In the genomic region with DNA sequence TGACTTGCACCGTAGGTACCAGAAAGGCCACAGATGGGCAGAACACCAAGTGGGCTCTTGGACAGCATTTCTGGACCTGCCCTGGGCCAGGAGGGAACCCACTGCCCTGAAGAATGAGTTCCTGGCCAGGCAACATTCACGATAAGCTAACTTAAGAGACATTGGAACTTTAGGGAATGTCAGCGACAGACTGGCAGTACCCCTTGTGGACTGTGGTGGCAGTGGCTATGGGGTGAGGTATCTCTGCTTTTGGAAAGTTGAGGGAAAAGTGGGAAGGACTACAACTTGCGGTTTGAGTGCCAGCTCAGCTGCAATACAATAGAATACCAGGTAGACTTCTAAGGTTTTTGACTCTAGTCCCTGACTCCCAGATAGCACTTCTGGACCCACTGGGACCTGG, we compare ENCODE assay signal across 31 cellular contexts.
"Had no signal": no experiment of that assay in that cellular context is flagged by ENCODE, and none has a peak within 500 bp of the region (broad histone marks: within the 10 kb centered on the region; RNA-seq: fewer than 3 reads in every experiment).

No MANE protein-coding gene starts in this region.

- H3K4me1 ChIP-seq: esophagus squamous epithelium had no signal

- H3K4me3 ChIP-seq: cardiac muscle cell, coronary artery, dorsolateral prefrontal cortex, esophagus squamous epithelium had no signal

- H3K9me3 Mint-ChIP-seq: activated CD4-positive, alpha-beta T cell treated with anti-CD3 and anti-CD28 coated beads, Interleukin-2, amount 10 ng/mL, durations not matched to agents 7 days and 5 days; dendritic cell treated with granulocyte-macrophage colony-stimulating factor and Interleukin-4, amounts not matched to agents 40 ng/mL and 50 ng/mL, for 4 days had no signal

- H3K4me3 Mint-ChIP-seq: activated CD4-positive, alpha-beta T cell treated with anti-CD3 and anti-CD28 coated beads, Interleukin-2, amount 10 ng/mL, durations not matched to agents 7 days and 5 days; activated CD8-positive, alpha-beta T cell treated with anti-CD3 and anti-CD28 coated beads for 36 hours; activated naive CD8-positive, alpha-beta T cell; activated T-cell treated with anti-CD3 and anti-CD28 coated beads, Interleukin-2, amount 50 U/mL, for 4 hours; activated T-helper 17 cell treated with anti-CD3 and anti-CD28 coated beads, Interleukin-2, amount 50 U/mL, for 72 hours; dendritic cell treated with granulocyte-macrophage colony-stimulating factor and Interleukin-4, amounts not matched to agents 40 ng/mL and 50 ng/mL, for 4 days had no signal

- FAIRE-seq: astrocyte, endothelial cell of umbilical vein, frontal cortex had no signal

- H3K9me3 ChIP-seq: esophagus squamous epithelium had no signal

- H3K36me3 ChIP-seq: brain microvascular endothelial cell, cardiac muscle cell, esophagus squamous epithelium had no signal

- ATAC-seq: activated CD8-positive, alpha-beta T cell treated with anti-CD3 and anti-CD28 coated beads for 36 hours; activated T-cell treated with anti-CD3 and anti-CD28 coated beads, Interleukin-2, amount 50 U/mL, for 4 hours; activated T-helper 17 cell treated with anti-CD3 and anti-CD28 coated beads, Interleukin-2, amount 50 U/mL, for 72 hours had no signal

- H3K27ac ChIP-seq: brain microvascular endothelial cell, cardiac muscle cell, coronary artery, dorsolateral prefrontal cortex, epithelial cell of prostate, esophagus squamous epithelium had no signal

- H3K27me3 Mint-ChIP-seq: activated CD4-positive, alpha-beta T cell treated with anti-CD3 and anti-CD28 coated beads, Interleukin-2, amount 10 ng/mL, durations not matched to agents 7 days and 5 days; activated CD8-positive, alpha-beta T cell treated with anti-CD3 and anti-CD28 coated beads for 36 hours; activated naive CD8-positive, alpha-beta T cell; activated T-helper 17 cell treated with anti-CD3 and anti-CD28 coated beads, Interleukin-2, amount 50 U/mL, for 72 hours; dendritic cell treated with granulocyte-macrophage colony-stimulating factor and Interleukin-4, amounts not matched to agents 40 ng/mL and 50 ng/mL, for 4 days had no signal

- H3K27ac Mint-ChIP-seq: activated CD4-positive, alpha-beta T cell treated with anti-CD3 and anti-CD28 coated beads, Interleukin-2, amount 10 ng/mL, durations not matched to agents 7 days and 5 days; activated CD8-positive, alpha-beta T cell treated with anti-CD3 and anti-CD28 coated beads for 36 hours; activated naive CD8-positive, alpha-beta T cell; activated T-helper 17 cell treated with anti-CD3 and anti-CD28 coated beads, Interleukin-2, amount 50 U/mL, for 72 hours; dendritic cell treated with granulocyte-macrophage colony-stimulating factor and Interleukin-4, amounts not matched to agents 40 ng/mL and 50 ng/mL, for 4 days had no signal

- H3K27me3 ChIP-seq: brain microvascular endothelial cell, cardiac muscle cell, dorsolateral prefrontal cortex, esophagus squamous epithelium had no signal

- H3K4me1 Mint-ChIP-seq: activated CD4-positive, alpha-beta T cell treated with anti-CD3 and anti-CD28 coated beads, Interleukin-2, amount 10 ng/mL, durations not matched to agents 7 days and 5 days; activated T-helper 17 cell treated with anti-CD3 and anti-CD28 coated beads, Interleukin-2, amount 50 U/mL, for 72 hours had no signal

- H3K36me3 Mint-ChIP-seq: activated naive CD8-positive, alpha-beta T cell had no signal

- DNase-seq: activated CD4-positive, alpha-beta T cell treated with anti-CD3 and anti-CD28 coated beads for 1 hour; activated CD4-positive, alpha-beta T cell treated with anti-CD3 and anti-CD28 coated beads for 4 hours; activated CD4-positive, alpha-beta T cell treated with anti-CD3 and anti-CD28 coated beads, Interleukin-2, amount 10 ng/mL, durations not matched to agents 7 days and 5 days; activated CD4-positive, alpha-beta T cell treated with anti-CD3 and anti-CD28 coated beads, Interleukin-2, amount 50 U/mL, for 4 hours; activated CD8-positive, alpha-beta memory T cell treated with anti-CD3 and anti-CD28 coated beads for 24 hours; activated CD8-positive, alpha-beta T cell treated with anti-CD3 and anti-CD28 coated beads for 36 hours; activated effector memory CD4-positive, alpha-beta T cell treated with Interleukin-2 at 50 U/mL for 16 hours; activated gamma-delta T cell treated with Interleukin-2 at 50 U/mL for 16 hours; activated naive CD4-positive, alpha-beta T cell treated with anti-CD3 and anti-CD28 coated beads, Interleukin-2, amount 50 U/mL, for 16 hours; activated naive CD4-positive, alpha-beta T cell treated with Interleukin-2 at 50 U/mL for 16 hours; activated T-cell treated with anti-CD3 and anti-CD28 coated beads, Interleukin-2, amount 50 U/mL, for 4 hours; amniotic stem cell; anterior cingulate cortex; brain microvascular endothelial cell; central memory CD4-positive, alpha-beta T cell; cerebellar nuclear complex; dorsolateral prefrontal cortex; effector memory CD4-positive, alpha-beta T cell; esophagus squamous epithelium; head of caudate nucleus; hippocampal formation; T-helper 2 cell had no signal
